Comparison of ENCODE assay signal across 14 cellular contexts in genomic region chr11:87369888-87370287, GRCh38.
DNase-seq lines count a peak whose midpoint lies in the region; ATAC-seq and TF ChIP-seq lines count a peak whose summit lies in the region.
"Had no signal": no experiment of that assay in that cellular context is flagged by ENCODE, and none has a peak within 500 bp of the region (broad histone marks: within the 10 kb centered on the region; RNA-seq: fewer than 3 reads in every experiment).

No MANE protein-coding gene starts in this region.

- DNase-seq in ELF-1 (ENCODE audit: low read depth, low spot score) (peak; percentile 27), NCI-H69 (lab: John Stamatoyannopoulos, UW) (peak; percentile 32), endothelial cell (ENCODE audit: low spot score) (no peak), left kidney (ENCODE audit: low read depth, low spot score) (peak; percentile 29), activated gamma-delta T cell (lab: John Stamatoyannopoulos, UW) (no peak), NCI-H2029 (lab: John Stamatoyannopoulos, UW) (no peak)
- DNase-seq: CD4-positive, alpha-beta memory T cell; COR-L47; DND-41; GF-D8 had no signal

- H3K4me1 Mint-ChIP-seq in endothelial cell (ENCODE audit: unreplicated experiment): peaks cover 55% of the 10 kb centered on the region
- H3K4me1 Mint-ChIP-seq: B cell; CD4-positive, alpha-beta memory T cell had no signal

- H3K27me3 Mint-ChIP-seq in endothelial cell (ENCODE audit: unreplicated experiment): no peaks in the 10 kb centered on the region

- no peak overlapping the region for H3K4me3 Mint-ChIP-seq in endothelial cell (ENCODE audit: unreplicated experiment)
- H3K4me3 Mint-ChIP-seq: B cell; CD4-positive, alpha-beta memory T cell had no signal

- H3K9me3 Mint-ChIP-seq in endothelial cell (ENCODE audit: unreplicated experiment): no peaks in the 10 kb centered on the region
- H3K9me3 Mint-ChIP-seq: CD4-positive, alpha-beta memory T cell had no signal

- TF ChIP-seq CTCF in endothelial cell (IDR thresholded peaks at IDR 0.05; ENCODE audit: unreplicated experiment): no peak

- no peak for ATAC-seq in HG02852 (IDR thresholded peaks at IDR 0.05; ENCODE audit: unreplicated experiment)
- no peak for ATAC-seq in esophagus mucosa
- ATAC-seq: HCT116 had no signal

- H3K27ac Mint-ChIP-seq in endothelial cell (ENCODE audit: unreplicated experiment): peak overlapping the region; percentile 100
- H3K27ac Mint-ChIP-seq: B cell; CD4-positive, alpha-beta memory T cell had no signal

- peaks cover 6% of the 10 kb centered on the region for H3K36me3 Mint-ChIP-seq in endothelial cell (ENCODE audit: low read depth, unreplicated experiment)
- H3K36me3 Mint-ChIP-seq: CD4-positive, alpha-beta memory T cell had no signal

Comparison
In these comparisons a context has a peak if more than half of its experiments do, and no peak if none do; other contexts are left out.
1. DNase-seq: peak in ELF-1 (single experiment), NCI-H69 (single experiment) and left kidney (single experiment); none in endothelial cell (single experiment), activated gamma-delta T cell (single experiment) and NCI-H2029 (single experiment).